8 cellular contexts compared by ENCODE assay signal in the genomic region with DNA sequence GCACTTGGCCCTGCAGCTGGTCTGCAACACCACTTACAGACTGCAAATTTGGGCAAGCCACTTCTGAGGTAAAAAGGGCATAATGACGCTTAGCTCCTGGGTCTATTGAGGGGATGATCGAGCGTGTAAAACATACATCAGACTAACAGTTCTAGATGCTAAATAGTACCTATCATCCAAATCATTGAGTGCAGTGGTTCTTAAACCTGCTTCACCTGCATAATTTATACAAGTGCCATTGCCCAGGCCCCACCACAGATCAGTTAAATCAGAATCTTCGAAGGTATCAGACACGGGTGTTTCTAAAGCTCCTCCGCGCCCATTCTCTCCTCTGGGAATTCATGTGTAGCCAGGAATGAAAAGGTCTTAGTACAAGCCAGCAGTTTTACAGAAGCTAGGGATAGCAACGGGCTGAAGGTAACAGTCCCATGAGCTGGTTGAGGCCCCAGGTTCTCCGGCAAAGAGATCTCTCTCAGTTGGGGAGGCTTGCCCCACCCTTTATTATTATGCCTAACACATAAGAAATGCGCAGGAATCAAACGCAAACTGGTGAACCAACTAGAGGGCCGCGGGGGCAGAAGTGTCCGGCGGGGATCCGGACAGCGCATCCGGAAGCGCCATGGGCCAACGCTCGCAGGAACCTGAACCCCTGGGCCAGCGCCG. TPM values are rescaled to one million over a fixed set of nuclear protein-coding genes. Genes with fewer than 3 reads are reported as not detected.
DNase-seq lines count a peak whose midpoint lies in the region; ATAC-seq and TF ChIP-seq lines count a peak whose summit lies in the region.

No MANE protein-coding gene starts in this region.

- H3K27me3 ChIP-seq in CD4-positive, alpha-beta T cell (ENCODE audit: control insufficient read depth, insufficient read depth, low read length), result no peaks in the 10 kb centered on the region
- no peaks in the 10 kb centered on the region for H3K27me3 ChIP-seq in HL-60 (ENCODE audit: insufficient read depth, poor library complexity, severe bottlenecking)

- H3K4me3 Mint-ChIP-seq in CD4-positive, alpha-beta T cell, result peak overlapping the region; percentile 94
- peak overlapping the region; percentile 95 to 100 (median 99) for H3K4me3 Mint-ChIP-seq in naive B cell

- H3K27ac Mint-ChIP-seq in CD4-positive, alpha-beta T cell, result peak overlapping the region; percentile 98
- peak overlapping the region; percentile 92 to 99 (median 98) for H3K27ac Mint-ChIP-seq in naive B cell

- no peak for DNase-seq in CD4-positive, alpha-beta T cell
- DNase-seq in HL-60 (ENCODE audit: low read depth in 1 of 2, low spot score in 1 of 2) (no peak), caudate nucleus (lab: John Stamatoyannopoulos, UW) (no peak), naive B cell (no peak), hippocampal formation (lab: John Stamatoyannopoulos, UW) (no peak), DMS 273 treated with DMSO at 0.1 percent for 48 hours (lab: John Stamatoyannopoulos, UW) (no peak), NCI-H2171 treated with DMSO at 0.1 percent for 48 hours (lab: John Stamatoyannopoulos, UW) (no peak)

- intact Hi-C loops in CD4-positive, alpha-beta T cell (cut with DNase I, micrococcal nuclease), result loop anchor here (2.0 to 10.0 kb wide), 3 partner anchors 22 to 510 kb away; partner anchors contain the start of genes GGCX (in 1 of the 2), POLR1A (in 1 of the 2), PTCD3 (in 1 of the 2) and USP39 (in 1 of the 2)

- H3K4me3 ChIP-seq in HL-60 (replicated peaks; ENCODE audit: insufficient read depth, low read length), result peak overlapping the region; percentile 88

- H3K9me3 Mint-ChIP-seq in CD4-positive, alpha-beta T cell, result no peaks in the 10 kb centered on the region
- H3K9me3 Mint-ChIP-seq in naive B cell, result no peaks in the 10 kb centered on the region

- CTCF ChIA-PET in CD4-positive, alpha-beta T cell (lab: Charles Lee), result interaction anchor here (0.7 to 1.8 kb wide), 3 partner anchors 17 to 43 kb away, joined by 4 to 10 read pairs (median 4); partner anchors contain the start of gene C2orf68

- H3K4me1 Mint-ChIP-seq in CD4-positive, alpha-beta T cell (ENCODE audit: low read depth), result peaks cover 40% of the 10 kb centered on the region
- peaks cover 33 to 51% (median 39%) of the 10 kb centered on the region in 3 donors for H3K4me1 Mint-ChIP-seq in naive B cell

- peak overlapping the region; percentile 78 for H3K27ac ChIP-seq in CD4-positive, alpha-beta T cell (ENCODE audit: low read depth, low read length)
- H3K27ac ChIP-seq in HL-60 (replicated peaks) (peak overlapping the region; percentile 84), caudate nucleus (ENCODE audit: low read depth, low read length) (peak overlapping the region; percentile 93)

- H3K36me3 Mint-ChIP-seq in CD4-positive, alpha-beta T cell (ENCODE audit: low read depth), result peaks cover 25% of the 10 kb centered on the region
- H3K36me3 Mint-ChIP-seq in naive B cell, result no peaks in the 10 kb centered on the region

- no peaks in the 10 kb centered on the region for H3K9me3 ChIP-seq in CD4-positive, alpha-beta T cell (ENCODE audit: control insufficient read depth, low read length)

- no peak for ATAC-seq in CD4-positive, alpha-beta T cell (ENCODE audit: poor library complexity)
- ATAC-seq in GM19468 (IDR thresholded peaks at IDR 0.05; ENCODE audit: extremely low read depth, unreplicated experiment) (peak; percentile 3), naive B cell (ENCODE audit: low read depth in 2 of 2) (peak; percentile 17 to 21)

- H3K27me3 Mint-ChIP-seq in CD4-positive, alpha-beta T cell, result no peaks in the 10 kb centered on the region
- no peaks in the 10 kb centered on the region for H3K27me3 Mint-ChIP-seq in naive B cell

- no peak for TF ChIP-seq CTCF in CD4-positive, alpha-beta T cell (IDR thresholded peaks at IDR 0.05)
- no peak for TF ChIP-seq CTCF in HL-60 (IDR thresholded peaks at IDR 0.05; ENCODE audit: insufficient read depth, low read length)

- POLR2A ChIA-PET in CD4-positive, alpha-beta T cell (lab: Charles Lee), result interaction anchor here (0.6 to 4.2 kb wide), 22 partner anchors 9 to 846 kb away, joined by 3 to 60 read pairs (median 8); partner anchors contain the start of genes C2orf68, GGCX, KDM3A and MAT2A

RNA-seq across cellular contexts. Expression of gene RNF181, which starts 0.7 kb away (rescaled TPM):
- total RNA-seq in CD4-positive, alpha-beta T cell, result 10 to 100 TPM; 41.5 to 43.8 TPM
- 100 to 1,000 TPM; 152 to 207 (median 187) TPM for polyA plus RNA-seq in naive B cell (ENCODE audit: low read depth in 6 of 6)

RNA-seq across cellular contexts. Expression of gene TMEM150A, which starts 7.7 kb away (rescaled TPM):
- total RNA-seq in CD4-positive, alpha-beta T cell, result 1 to 10 TPM; 6.6 to 7.0 TPM
- 10 to 100 TPM; 11.8 to 25.0 (median 14.5) TPM for polyA plus RNA-seq in naive B cell (ENCODE audit: low read depth in 6 of 6)

RNA-seq across cellular contexts. Expression of gene VAMP5, which starts 10.6 kb away (rescaled TPM):
- 10 to 100 TPM; 17.0 to 17.2 TPM for total RNA-seq in CD4-positive, alpha-beta T cell
- 10 to 100 TPM; 33.3 to 68.5 (median 49.9) TPM for polyA plus RNA-seq in naive B cell (ENCODE audit: low read depth in 6 of 6)

RNA-seq across cellular contexts. Expression of gene C2orf68, which starts 17.0 kb away (rescaled TPM):
- total RNA-seq in CD4-positive, alpha-beta T cell, result 10 to 100 TPM; 31.0 to 31.2 TPM
- polyA plus RNA-seq in naive B cell (ENCODE audit: low read depth in 6 of 6), result 10 to 100 TPM; 13.8 to 21.7 (median 21.4) TPM

RNA-seq across cellular contexts. Expression of gene VAMP8, which starts 17.5 kb away (rescaled TPM):
- 10 to 100 TPM; 32.3 to 37.3 TPM for total RNA-seq in CD4-positive, alpha-beta T cell
- polyA plus RNA-seq in naive B cell (ENCODE audit: low read depth in 6 of 6), result 100 to 1,000 TPM; 262 to 339 (median 305) TPM
